In genomic region chr19:42148270-42148669, GRCh38 we compare ENCODE assay signal across 17 cellular contexts. TPM values are rescaled to one million over a fixed set of nuclear protein-coding genes. Genes with fewer than 3 reads are reported as not detected.
DNase-seq lines count a peak whose midpoint lies in the region; ATAC-seq and TF ChIP-seq lines count a peak whose summit lies in the region.
"Had no signal": no experiment of that assay in that cellular context is flagged by ENCODE, and none has a peak within 500 bp of the region (broad histone marks: within the 10 kb centered on the region; RNA-seq: fewer than 3 reads in every experiment).

No MANE protein-coding gene starts in this region.

- CTCF ChIA-PET in T-cell (lab: Charles Lee) (interaction anchor here in 1 of 2 donors (0.5 kb wide), 1 partner anchor 214 kb away, joined by 3 read pairs; no protein-coding TSS in a partner anchor), PC-9 (lab: Charles Lee) (no interaction called here)

- H3K4me3 ChIP-seq in PC-9 = no peak overlapping the region
- no peak overlapping the region for H3K4me3 ChIP-seq in psoas muscle
- H3K4me3 ChIP-seq: HAP-1, SK-N-MC had no signal

- H3K9me2 ChIP-seq in PC-9 (ENCODE audit: insufficient read depth) = no peaks in the 10 kb centered on the region

- no peak overlapping the region for H3K27ac ChIP-seq in PC-9
- H3K27ac ChIP-seq in psoas muscle = no peak overlapping the region
- H3K27ac ChIP-seq: SK-N-MC had no signal

- no peak for DNase-seq in activated naive CD8-positive, alpha-beta T cell treated with anti-CD3 and anti-CD28 coated beads, Interleukin-2, amount 10 ng/mL, durations not matched to agents 7 days and 5 days
- no peak for DNase-seq in activated naive CD8-positive, alpha-beta T cell treated with anti-CD3 and anti-CD28 coated beads for 36 hours
- DNase-seq in T-cell (peak in 9 of 34 experiments; percentile 11 to 37 (median 17)), PC-9 (no peak), psoas muscle (no peak)
- peak; percentile 31 for DNase-seq in central memory CD4-positive, alpha-beta T cell
- DNase-seq in effector CD8-positive, alpha-beta T cell (lab: John Stamatoyannopoulos, UW) = no peak
- DNase-seq: BE2C, Kasumi-1, NCI-H2081 treated with DMSO at 0.1 percent for 48 hours, NCI-H2171 treated with DMSO at 0.1 percent for 48 hours, NCI-H446, NCI-H526, SHP77 treated with DMSO at 0.1 percent for 48 hours had no signal

- H3K4me1 ChIP-seq in PC-9 (replicated peaks; ENCODE audit: insufficient read depth) = no peaks in the 10 kb centered on the region
- H3K4me1 ChIP-seq in psoas muscle = no peaks in the 10 kb centered on the region
- H3K4me1 ChIP-seq: HAP-1 had no signal

- intact Hi-C loops in PC-9 (cut with micrococcal nuclease; ENCODE audit: unreplicated experiment) = no loop called here
- intact Hi-C loops in psoas muscle (cut with DNase I) = no loop called here

- no peak overlapping the region for H3K27ac Mint-ChIP-seq in activated naive CD8-positive, alpha-beta T cell treated with anti-CD3 and anti-CD28 coated beads, Interleukin-2, amount 10 ng/mL, durations not matched to agents 7 days and 5 days
- no peak overlapping the region for H3K27ac Mint-ChIP-seq in activated naive CD8-positive, alpha-beta T cell treated with anti-CD3 and anti-CD28 coated beads for 36 hours
- no peak overlapping the region for H3K27ac Mint-ChIP-seq in T-cell

- no peaks in the 10 kb centered on the region for H3K36me3 ChIP-seq in PC-9 (ENCODE audit: low read depth)
- H3K36me3 ChIP-seq in psoas muscle (ENCODE audit: insufficient read depth in 1 of 2, low read depth in 1 of 2) = no peaks in the 10 kb centered on the region
- H3K36me3 ChIP-seq: BE2C, HAP-1 had no signal

- TF ChIP-seq CTCF in PC-9 (conservative IDR thresholded peaks at IDR 0.05) = no peak
- TF ChIP-seq CTCF in psoas muscle (IDR thresholded peaks at IDR 0.05) = no peak

- no peaks in the 10 kb centered on the region for H3K9me3 ChIP-seq in PC-9 (ENCODE audit: insufficient read depth, low read depth)
- no peaks in the 10 kb centered on the region for H3K9me3 ChIP-seq in psoas muscle
- H3K9me3 ChIP-seq: BE2C, HAP-1 had no signal

- H3K4me1 Mint-ChIP-seq in activated naive CD8-positive, alpha-beta T cell treated with anti-CD3 and anti-CD28 coated beads, Interleukin-2, amount 10 ng/mL, durations not matched to agents 7 days and 5 days = peaks cover 19% of the 10 kb centered on the region
- H3K4me1 Mint-ChIP-seq in activated naive CD8-positive, alpha-beta T cell treated with anti-CD3 and anti-CD28 coated beads for 36 hours = peaks cover 16% of the 10 kb centered on the region
- peaks cover 19 to 22% (median 21%) of the 10 kb centered on the region in 3 donors for H3K4me1 Mint-ChIP-seq in T-cell

- H3K27me3 ChIP-seq in PC-9 (ENCODE audit: insufficient read depth, low read depth) (peaks cover 58% of the 10 kb centered on the region), psoas muscle (ENCODE audit: insufficient read depth in 3 of 3, low read length in 2 of 3) (peaks cover 0 to 61% (median 18%) of the 10 kb centered on the region in 3 donors)
- H3K27me3 ChIP-seq: BE2C had no signal

- no peaks in the 10 kb centered on the region for H4K20me1 ChIP-seq in PC-9 (ENCODE audit: insufficient read depth)

- POLR2A ChIA-PET in activated naive CD8-positive, alpha-beta T cell treated with anti-CD3 and anti-CD28 coated beads, Interleukin-2, amount 10 ng/mL, durations not matched to agents 7 days and 5 days (lab: Charles Lee) = interaction anchor here (1.0 kb wide), 1 partner anchor 51 kb away, joined by 3 read pairs; no protein-coding TSS in a partner anchor
- POLR2A ChIA-PET in T-cell (lab: Charles Lee) = no interaction called here
- POLR2A ChIA-PET in PC-9 (lab: Charles Lee; ENCODE audit: unreplicated experiment) = no interaction called here

- H2AFZ ChIP-seq in PC-9 = no peak overlapping the region

- no peaks in the 10 kb centered on the region for H3F3A ChIP-seq in PC-9 (ENCODE audit: insufficient read depth, low read depth)

- BruUV-seq in PC-9 (replicated peaks; lab: Mats Ljungman, UMichigan) = no TSS peak

- no peaks in the 10 kb centered on the region for H3K9me3 Mint-ChIP-seq in activated naive CD8-positive, alpha-beta T cell treated with anti-CD3 and anti-CD28 coated beads, Interleukin-2, amount 10 ng/mL, durations not matched to agents 7 days and 5 days
- H3K9me3 Mint-ChIP-seq in activated naive CD8-positive, alpha-beta T cell treated with anti-CD3 and anti-CD28 coated beads for 36 hours = no peaks in the 10 kb centered on the region
- H3K9me3 Mint-ChIP-seq in T-cell = no peaks in the 10 kb centered on the region

- H3K4me3 Mint-ChIP-seq in activated naive CD8-positive, alpha-beta T cell treated with anti-CD3 and anti-CD28 coated beads, Interleukin-2, amount 10 ng/mL, durations not matched to agents 7 days and 5 days = peak overlapping the region; percentile 44
- no peak overlapping the region for H3K4me3 Mint-ChIP-seq in activated naive CD8-positive, alpha-beta T cell treated with anti-CD3 and anti-CD28 coated beads for 36 hours
- H3K4me3 Mint-ChIP-seq in T-cell = peak overlapping the region in 1 of 3 donors; percentile 7

- ATAC-seq in activated naive CD8-positive, alpha-beta T cell treated with anti-CD3 and anti-CD28 coated beads, Interleukin-2, amount 10 ng/mL, durations not matched to agents 7 days and 5 days (ENCODE audit: low read depth) = peak; percentile 73
- ATAC-seq in T-cell (replicated peaks in 1 of 4) (peak; percentile 66 to 99 (median 78)), psoas muscle (no peak)

- 71 to 76% (median 75%) methylated on average over 5 of the region's 5 CpGs for whole genome bisulfite sequencing in psoas muscle, 3 donors

- H3K79me2 ChIP-seq in PC-9 (ENCODE audit: low read depth) = no peaks in the 10 kb centered on the region

- no peaks in the 10 kb centered on the region for H3K36me3 Mint-ChIP-seq in activated naive CD8-positive, alpha-beta T cell treated with anti-CD3 and anti-CD28 coated beads, Interleukin-2, amount 10 ng/mL, durations not matched to agents 7 days and 5 days
- H3K36me3 Mint-ChIP-seq in activated naive CD8-positive, alpha-beta T cell treated with anti-CD3 and anti-CD28 coated beads for 36 hours = no peaks in the 10 kb centered on the region
- H3K36me3 Mint-ChIP-seq in T-cell = peaks cover 21% of the 10 kb centered on the region

- H3K4me2 ChIP-seq in PC-9 = no peak overlapping the region

- H3K27me3 Mint-ChIP-seq in activated naive CD8-positive, alpha-beta T cell treated with anti-CD3 and anti-CD28 coated beads, Interleukin-2, amount 10 ng/mL, durations not matched to agents 7 days and 5 days = peaks cover 6% of the 10 kb centered on the region
- no peaks in the 10 kb centered on the region for H3K27me3 Mint-ChIP-seq in activated naive CD8-positive, alpha-beta T cell treated with anti-CD3 and anti-CD28 coated beads for 36 hours
- peaks cover 0 to 1% of the 10 kb centered on the region in 2 donors for H3K27me3 Mint-ChIP-seq in T-cell

RNA-seq across cellular contexts. Expression of gene POU2F2, which starts 16.0 kb away (rescaled TPM):
- 10 to 100 TPM; 33.0 to 33.9 TPM for total RNA-seq in activated naive CD8-positive, alpha-beta T cell treated with anti-CD3 and anti-CD28 coated beads, Interleukin-2, amount 10 ng/mL, durations not matched to agents 7 days and 5 days
- total RNA-seq in activated naive CD8-positive, alpha-beta T cell treated with anti-CD3 and anti-CD28 coated beads for 36 hours = 10 to 100 TPM; 50.8 to 52.2 TPM
- total RNA-seq in T-cell = 10 to 100 TPM; 27.9 to 71.7 (median 59.5) TPM
- 2.9 and 3.5 TPM in 2 replicates for total RNA-seq in PC-9 (2021)
- total RNA-seq in psoas muscle = under 1 TPM; 0.30 to 0.86 (median 0.58) TPM
- under 1 TPM; 0.14 to 0.46 (median 0.26) TPM for polyA plus RNA-seq in psoas muscle
- total RNA-seq: G401 had no signal

Comparison
In these comparisons a context has a peak if more than half of its experiments do, and no peak if none do; other contexts are left out.
1. ATAC-seq: peak in activated naive CD8-positive, alpha-beta T cell treated with anti-CD3 and anti-CD28 coated beads, Interleukin-2, amount 10 ng/mL, durations not matched to agents 7 days and 5 days (single experiment) and T-cell (4 of 4); none in psoas muscle (0 of 4).